ENCODE assay signal across 10 cellular contexts in the genomic region with DNA sequence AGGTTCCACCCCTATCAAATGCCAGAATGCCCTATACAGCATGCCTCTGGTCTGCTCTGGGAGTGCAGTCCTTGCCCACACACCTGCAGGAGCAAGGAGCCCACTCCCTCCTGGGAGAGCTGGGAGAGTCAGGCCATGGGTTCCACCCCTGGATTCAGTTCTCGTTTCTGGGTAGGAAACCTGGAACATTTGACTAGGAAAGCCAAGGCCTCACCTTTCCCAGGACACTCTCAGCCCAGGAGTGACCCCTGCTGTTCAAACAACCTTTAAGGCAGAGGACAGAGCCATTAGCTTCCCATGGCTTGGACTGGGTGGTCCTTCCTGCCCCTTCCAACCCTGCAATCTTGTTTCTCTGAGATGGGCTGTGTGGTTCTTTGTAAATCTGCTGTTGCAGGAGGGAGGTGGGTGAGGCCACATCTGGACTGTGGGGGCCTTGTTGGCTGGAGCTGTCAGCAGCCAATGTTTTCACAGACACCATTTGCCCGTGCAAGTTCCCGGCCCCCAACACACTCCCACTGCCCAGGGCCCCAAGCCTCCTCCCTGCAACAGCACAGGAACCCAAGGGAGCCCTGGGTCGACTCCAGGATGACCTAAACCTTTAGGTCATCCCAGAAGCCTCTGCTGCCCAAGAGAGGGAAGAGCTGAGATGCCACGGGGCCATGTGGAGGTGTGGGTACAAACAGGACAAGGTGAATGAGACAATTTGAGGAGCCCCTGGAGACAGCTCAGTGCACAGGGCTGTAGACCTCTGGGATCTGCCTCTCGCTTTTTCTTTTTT.
DNase-seq lines count a peak whose midpoint lies in the region; ATAC-seq and TF ChIP-seq lines count a peak whose summit lies in the region.
"Had no signal": no experiment of that assay in that cellular context is flagged by ENCODE, and none has a peak within 500 bp of the region (broad histone marks: within the 10 kb centered on the region; RNA-seq: fewer than 3 reads in every experiment).

No MANE protein-coding gene starts in this region.

- no peak for TF ChIP-seq POLR2A in right lobe of liver (IDR thresholded peaks at IDR 0.05)

- CTCF ChIA-PET in CD4-positive, alpha-beta T cell (lab: Charles Lee), result no interaction called here

- no peak overlapping the region for H3K27ac ChIP-seq in coronary artery
- no peak overlapping the region for H3K27ac ChIP-seq in right lobe of liver
- no peak overlapping the region for H3K27ac ChIP-seq in CD4-positive, alpha-beta T cell (ENCODE audit: low read depth, low read length)

- no peaks in the 10 kb centered on the region for H3K27me3 ChIP-seq in right lobe of liver
- no peaks in the 10 kb centered on the region for H3K27me3 ChIP-seq in CD4-positive, alpha-beta T cell (ENCODE audit: control insufficient read depth, insufficient read depth, low read length)

- no peaks in the 10 kb centered on the region for H3K4me1 ChIP-seq in right lobe of liver

- TF ChIP-seq CTCF in coronary artery (IDR thresholded peaks at IDR 0.05), result no peak
- peak; percentile 29 to 41 (median 32) for TF ChIP-seq CTCF in right lobe of liver (IDR thresholded peaks at IDR 0.05)
- no peak for TF ChIP-seq CTCF in CD4-positive, alpha-beta T cell (IDR thresholded peaks at IDR 0.05)

- H3K9me3 ChIP-seq in right lobe of liver, result no peaks in the 10 kb centered on the region
- no peaks in the 10 kb centered on the region for H3K9me3 ChIP-seq in CD4-positive, alpha-beta T cell (ENCODE audit: control insufficient read depth, low read length)

- no peak overlapping the region for H3K4me3 Mint-ChIP-seq in CD4-positive, alpha-beta T cell
- H3K4me3 Mint-ChIP-seq: B cell had no signal

- POLR2A ChIA-PET in CD4-positive, alpha-beta T cell (lab: Charles Lee), result no interaction called here

- H3K36me3 ChIP-seq in right lobe of liver, result no peaks in the 10 kb centered on the region

- H3K27me3 Mint-ChIP-seq in CD4-positive, alpha-beta T cell, result no peaks in the 10 kb centered on the region
- H3K27me3 Mint-ChIP-seq: B cell had no signal

- intact Hi-C loops in right lobe of liver (cut with DNase I), result loop anchor here (10.0 kb wide), 2 partner anchors 226 to 236 kb away; a partner anchor contains a TSS
- intact Hi-C loops in CD4-positive, alpha-beta T cell (cut with DNase I, micrococcal nuclease), result no loop called here

- H3K27ac Mint-ChIP-seq in CD4-positive, alpha-beta T cell, result no peak overlapping the region
- H3K27ac Mint-ChIP-seq: B cell had no signal

- ATAC-seq in right lobe of liver (peak; percentile 74 to 89 (median 78)), HG03565 (IDR thresholded peaks at IDR 0.05; ENCODE audit: unreplicated experiment) (no peak), GM21529 (IDR thresholded peaks at IDR 0.05; ENCODE audit: unreplicated experiment) (no peak)
- ATAC-seq in CD4-positive, alpha-beta T cell (ENCODE audit: poor library complexity), result no peak

- H3K36me3 Mint-ChIP-seq in CD4-positive, alpha-beta T cell (ENCODE audit: low read depth), result no peaks in the 10 kb centered on the region

- 65% methylated on average over 4 of the region's 6 CpGs for WGBS in right lobe of liver (ENCODE audit: insufficient coverage, low coverage, low lambda C conversion rate, missing lambda C conversion rate)

- DNase-seq in activated CD8-positive, alpha-beta memory T cell treated with anti-CD3 and anti-CD28 coated beads for 24 hours, result peak; percentile 45
- DNase-seq in activated CD8-positive, alpha-beta memory T cell treated with anti-CD3 and anti-CD28 coated beads, Interleukin-2, amount 50 U/mL, for 48 hours, result no peak
- DNase-seq in coronary artery (ENCODE audit: low spot score) (peak; percentile 60), right lobe of liver (peak in 1 of 3 donors; percentile 47)
- DNase-seq in stimulated activated CD4-positive, alpha-beta T cell treated with anti-CD3 and anti-CD28 coated beads, Interleukin-2, amount 100 ng/mL, for 48 hours, result no peak
- no peak for DNase-seq in CD4-positive, alpha-beta T cell
- DNase-seq: NCI-H510A treated with DMSO at 0.1 percent for 48 hours had no signal

- no peaks in the 10 kb centered on the region for H3K9me3 Mint-ChIP-seq in CD4-positive, alpha-beta T cell

- H3K4me1 Mint-ChIP-seq in CD4-positive, alpha-beta T cell (ENCODE audit: low read depth), result no peaks in the 10 kb centered on the region
- H3K4me1 Mint-ChIP-seq: B cell had no signal

- no peak overlapping the region for H3K4me3 ChIP-seq in coronary artery
- no peak overlapping the region for H3K4me3 ChIP-seq in right lobe of liver

Comparison
In these comparisons a context has a peak if more than half of its experiments do, and no peak if none do; other contexts are left out.
1. DNase-seq: peak in activated CD8-positive, alpha-beta memory T cell treated with anti-CD3 and anti-CD28 coated beads for 24 hours (single experiment) and coronary artery (single experiment); none in activated CD8-positive, alpha-beta memory T cell treated with anti-CD3 and anti-CD28 coated beads, Interleukin-2, amount 50 U/mL, for 48 hours (single experiment), stimulated activated CD4-positive, alpha-beta T cell treated with anti-CD3 and anti-CD28 coated beads, Interleukin-2, amount 100 ng/mL, for 48 hours (0 of 2) and CD4-positive, alpha-beta T cell (0 of 10).
2. CTCF ChIP-seq: peak in right lobe of liver (4 of 4); none in coronary artery (single experiment) and CD4-positive, alpha-beta T cell (single experiment).
3. ATAC-seq: peak in right lobe of liver (4 of 4); none in HG03565 (single experiment), GM21529 (single experiment) and CD4-positive, alpha-beta T cell (single experiment).
4. intact Hi-C loops: an anchor here in right lobe of liver (10.0 kb wide); none called in CD4-positive, alpha-beta T cell.